Comparison of ENCODE assay signal across 20 cellular contexts in the genomic region with DNA sequence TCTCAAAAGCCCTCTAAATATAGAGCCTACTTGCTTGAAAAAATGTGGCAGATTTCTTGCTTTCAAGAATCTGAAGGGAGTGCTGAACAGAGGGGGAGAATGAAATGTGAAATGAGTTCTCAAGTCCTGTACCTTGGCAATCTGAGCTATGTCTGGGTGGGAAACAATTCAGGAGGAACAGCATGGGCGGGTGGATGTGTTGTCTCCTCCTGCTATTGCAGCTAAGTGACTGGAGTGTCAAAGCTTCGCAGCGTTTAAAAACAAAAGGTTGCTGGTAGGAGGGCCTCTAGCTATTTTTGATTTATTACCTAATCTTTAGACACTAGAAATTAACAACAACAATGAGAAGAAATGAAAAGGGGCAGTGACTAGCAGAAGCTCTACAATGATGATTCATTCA.
DNase-seq lines count a peak whose midpoint lies in the region; ATAC-seq and TF ChIP-seq lines count a peak whose summit lies in the region.
"Had no signal": no experiment of that assay in that cellular context is flagged by ENCODE, and none has a peak within 500 bp of the region (broad histone marks: within the 10 kb centered on the region; RNA-seq: fewer than 3 reads in every experiment).

No MANE protein-coding gene starts in this region.

- CTCF ChIA-PET in MCF 10A (lab: Yijun Ruan, JAX) = interaction anchor here (0.5 to 1.4 kb wide), 3 partner anchors 63 to 1014 kb away, joined by 3 to 4 read pairs (median 3); no protein-coding TSS in a partner anchor
- CTCF ChIA-PET in mammary epithelial cell (lab: Charles Lee; ENCODE audit: low non-redundant PET) = interaction anchor here (0.8 kb wide), 1 partner anchor 1876 kb away, joined by 5 read pairs; no protein-coding TSS in a partner anchor

- POLR2A ChIA-PET in MCF 10A (lab: Yijun Ruan, JAX) = no interaction called here

- H3K27ac ChIP-seq in mammary epithelial cell (ENCODE audit: insufficient read depth, low read depth, low read length) = no peak overlapping the region
- no peak overlapping the region for H3K27ac ChIP-seq in foreskin keratinocyte
- H3K27ac ChIP-seq in psoas muscle = no peak overlapping the region
- H3K27ac ChIP-seq: BLaER1 had no signal

- peaks cover 6% of the 10 kb centered on the region for H3K36me3 Mint-ChIP-seq in MCF 10A (ENCODE audit: insufficient read depth, unreplicated experiment)

- no peak overlapping the region for H3K4me3 Mint-ChIP-seq in MCF 10A (ENCODE audit: unreplicated experiment)
- H3K4me3 Mint-ChIP-seq: CD8-positive, alpha-beta memory T cell had no signal

- BruUV-seq in MCF 10A (replicated peaks; lab: Mats Ljungman, UMichigan) (no TSS peak), mammary epithelial cell (replicated peaks; lab: Mats Ljungman, UMichigan) (no TSS peak)

- H3K4me3 ChIP-seq in mammary epithelial cell (replicated peaks in 1 of 3; ENCODE audit: insufficient read depth in 1 of 3, low read depth in 2 of 3, low read length in 3 of 3) (no peak overlapping the region), psoas muscle (no peak overlapping the region)
- H3K4me3 ChIP-seq: BLaER1 had no signal

- H3K9ac ChIP-seq in mammary epithelial cell (ENCODE audit: insufficient read depth, low read length) = no peak overlapping the region
- H3K9ac ChIP-seq: BLaER1 had no signal

- H3K9me3 ChIP-seq in mammary epithelial cell (replicated peaks; ENCODE audit: insufficient read depth, low read length) = no peaks in the 10 kb centered on the region
- peaks cover 12% of the 10 kb centered on the region for H3K9me3 ChIP-seq in psoas muscle

- H3K4me1 Mint-ChIP-seq in MCF 10A (ENCODE audit: insufficient read depth, unreplicated experiment) = no peaks in the 10 kb centered on the region
- H3K4me1 Mint-ChIP-seq: CD8-positive, alpha-beta memory T cell had no signal

- no peaks in the 10 kb centered on the region for H3K79me2 ChIP-seq in mammary epithelial cell (ENCODE audit: insufficient read depth, low read length)

- H3K27me3 ChIP-seq in mammary epithelial cell (ENCODE audit: insufficient read depth, low read length) (no peaks in the 10 kb centered on the region), foreskin keratinocyte (peaks cover 5% of the 10 kb centered on the region), psoas muscle (ENCODE audit: insufficient read depth in 3 of 3, low read length in 2 of 3) (no peaks in the 10 kb centered on the region)
- H3K27me3 ChIP-seq: BLaER1 had no signal

- H3K27ac Mint-ChIP-seq in MCF 10A (ENCODE audit: low read depth, unreplicated experiment) = no peak overlapping the region
- H3K27ac Mint-ChIP-seq: CD8-positive, alpha-beta memory T cell had no signal

- intact Hi-C loops in MCF 10A (cut with micrococcal nuclease) (no loop called here), mammary epithelial cell (cut with micrococcal nuclease) (no loop called here), psoas muscle (cut with DNase I) (no loop called here), posterior vena cava (cut with DNase I) (no loop called here)

- H3K36me3 ChIP-seq in mammary epithelial cell (ENCODE audit: insufficient read depth, low read length) (no peaks in the 10 kb centered on the region), psoas muscle (ENCODE audit: insufficient read depth in 1 of 2, low read depth in 1 of 2) (no peaks in the 10 kb centered on the region)
- H3K36me3 ChIP-seq: BLaER1 had no signal

- no peaks in the 10 kb centered on the region for H3K9me3 Mint-ChIP-seq in MCF 10A (ENCODE audit: unreplicated experiment)

- H3K4me2 ChIP-seq in mammary epithelial cell (ENCODE audit: insufficient read depth, low read depth, low read length) = no peak overlapping the region
- H3K4me2 ChIP-seq: BLaER1 had no signal

- H3K4me1 ChIP-seq in mammary epithelial cell (ENCODE audit: insufficient read depth, low read length) (no peaks in the 10 kb centered on the region), foreskin keratinocyte (no peaks in the 10 kb centered on the region), psoas muscle (no peaks in the 10 kb centered on the region)
- H3K4me1 ChIP-seq: BLaER1 had no signal

- TF ChIP-seq CTCF in MCF 10A (IDR thresholded peaks at IDR 0.05; ENCODE audit: unreplicated experiment) (no peak), mammary epithelial cell (conservative IDR thresholded peaks at IDR 0.05 in 1 of 2, IDR thresholded peaks at IDR 0.05 in 1 of 2; ENCODE audit: extremely low read depth in 1 of 2, insufficient read depth in 1 of 2, low read depth in 1 of 2, low read length in 2 of 2) (no peak), foreskin keratinocyte (conservative IDR thresholded peaks at IDR 0.05) (no peak), psoas muscle (IDR thresholded peaks at IDR 0.05) (no peak)

- dilution Hi-C loops in mammary epithelial cell (cut with HindIII; ENCODE audit: low sequenced_read_pairs) = no loop called here

- in situ Hi-C loops in mammary epithelial cell (cut with MboI; ENCODE audit: low sequenced_read_pairs in 2 of 2) = no loop called here

- no peaks in the 10 kb centered on the region for H3K27me3 Mint-ChIP-seq in MCF 10A (ENCODE audit: insufficient read depth, unreplicated experiment)

- no peak overlapping the region for H2AFZ ChIP-seq in mammary epithelial cell (ENCODE audit: low read depth, low read length)

- peak; percentile 36 for ATAC-seq in foreskin keratinocyte
- ATAC-seq in psoas muscle = no peak
- no peak for ATAC-seq in HG02610 (IDR thresholded peaks at IDR 0.05; ENCODE audit: unreplicated experiment)
- ATAC-seq: HepG2 had no signal

- DNase-seq in MCF 10A (ENCODE audit: unreplicated experiment) (peak; percentile 7), mammary epithelial cell (no peak), NCI-H69 (lab: John Stamatoyannopoulos, UW) (peak; percentile 91), foreskin keratinocyte (peak in 1 of 2 donors; percentile 17), psoas muscle (no peak), NCI-H2081 treated with DMSO at 0.1 percent for 48 hours (lab: John Stamatoyannopoulos, UW) (no peak), posterior vena cava (ENCODE audit: low spot score) (no peak)
- DNase-seq: CD8-positive, alpha-beta memory T cell; DMS79 treated with DMSO at 0.1 percent for 48 hours; KG1; NCI-H1092 treated with DMSO at 0.1 percent for 48 hours; NCI-H2029 treated with DMSO at 0.1 percent for 48 hours; NCI-H2227 treated with DMSO at 0.1 percent for 48 hours; NCI-H524 treated with DMSO at 0.1 percent for 48 hours; NK-92 treated with Interleukin-12 subunit alpha and Interleukin-12 subunit beta, amount 100 ng/mL, for 24 hours; OCI-M1; SHP77 treated with DMSO at 0.1 percent for 48 hours had no signal

- no peaks in the 10 kb centered on the region for H4K20me1 ChIP-seq in mammary epithelial cell (ENCODE audit: insufficient read depth, low read length)
- H4K20me1 ChIP-seq: BLaER1 had no signal

- WGBS in mammary epithelial cell (ENCODE audit: low coverage, missing lambda C conversion rate) = 51% methylated on average over 3 of the region's 3 CpGs
- WGBS in psoas muscle, 3 donors = 60 to 68% (median 61%) methylated on average over 3 of the region's 3 CpGs

Comparison
In these comparisons a context has a peak if more than half of its experiments do, and no peak if none do; other contexts are left out.
1. DNase-seq: peak in MCF 10A (single experiment) and NCI-H69 (single experiment); none in mammary epithelial cell (single experiment), psoas muscle (0 of 2), NCI-H2081 treated with DMSO at 0.1 percent for 48 hours (single experiment) and posterior vena cava (single experiment).